Comparison of ENCODE assay signal across 17 cellular contexts in the genomic region with DNA sequence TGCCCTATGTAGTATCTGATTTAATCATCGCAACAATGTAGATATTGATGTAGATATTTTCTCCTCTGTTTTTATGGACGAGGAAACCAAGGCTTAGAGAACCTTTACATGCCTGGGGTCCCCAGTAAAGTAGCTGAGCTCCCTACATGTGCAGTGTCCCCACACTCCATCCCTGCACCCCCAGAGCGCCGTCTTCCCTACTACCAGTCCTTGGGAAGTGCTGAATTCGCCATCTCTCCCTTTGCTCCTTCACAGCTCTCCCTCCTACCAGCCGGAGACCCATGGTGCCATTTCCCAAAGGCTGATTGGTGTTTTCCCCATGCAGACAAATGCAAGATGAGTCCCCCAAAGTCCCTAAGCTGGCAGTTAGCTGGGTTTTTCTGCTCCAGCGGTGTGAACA.
A peak's percentile ranks its signal among the peaks of the same experiment; 100 is the strongest.
DNase-seq lines count a peak whose midpoint lies in the region; TF ChIP-seq lines count a peak whose summit lies in the region.
"Had no signal": no experiment of that assay in that cellular context is flagged by ENCODE, and none has a peak within 500 bp of the region (broad histone marks: within the 10 kb centered on the region; RNA-seq: fewer than 3 reads in every experiment).

No MANE protein-coding gene starts in this region.

- WGBS in endodermal cell (ENCODE audit: insufficient coverage in 1 of 2, insufficient read length in 1 of 2), 2 experiments, result 93 to 100% methylated on average over 6 to 7 of the region's 7 CpGs
- 98% methylated on average over 7 of the region's 7 CpGs for WGBS in suprapubic skin

- peaks cover 33% of the 10 kb centered on the region for H3K4me1 Mint-ChIP-seq in endodermal cell
- H3K4me1 Mint-ChIP-seq: CD4-positive, alpha-beta memory T cell had no signal

- no peaks in the 10 kb centered on the region for H3K9me3 ChIP-seq in endodermal cell (ENCODE audit: control insufficient read depth, low read length)
- H3K9me3 ChIP-seq in suprapubic skin, result no peaks in the 10 kb centered on the region
- H3K9me3 ChIP-seq: HAP-1 had no signal

- H3K9me3 Mint-ChIP-seq in endodermal cell, result no peaks in the 10 kb centered on the region
- H3K9me3 Mint-ChIP-seq: HFFc6 had no signal

- no peak overlapping the region for H3K27ac Mint-ChIP-seq in endodermal cell
- H3K27ac Mint-ChIP-seq: HFFc6 had no signal

- no peak for TF ChIP-seq POLR2A in suprapubic skin (IDR thresholded peaks at IDR 0.05)

- H3K4me3 Mint-ChIP-seq in endodermal cell, result no peak overlapping the region
- H3K4me3 Mint-ChIP-seq: CD4-positive, alpha-beta memory T cell; HFFc6 had no signal

- peak; percentile 39 for DNase-seq in activated effector memory CD4-positive, alpha-beta T cell treated with anti-CD3 and anti-CD28 coated beads, Interleukin-2, amount 50 U/mL, for 16 hours
- DNase-seq in activated effector memory CD4-positive, alpha-beta T cell treated with Interleukin-2 at 50 U/mL for 16 hours, result no peak
- DNase-seq in endodermal cell (peak; percentile 22), mesenteric fat pad (ENCODE audit: low spot score) (peak; percentile 22), suprapubic skin (ENCODE audit: low spot score in 2 of 2) (peak; percentile 17 to 60), iPS-NIHi11 (ENCODE audit: low spot score) (no peak)
- no peak for DNase-seq in stimulated activated CD8-positive, alpha-beta memory T cell treated with anti-CD3 and anti-CD28 coated beads, Interleukin-4, amount 100 ng/mL, for 48 hours
- DNase-seq: C1 segment of cervical spinal cord; Calu3; CD4-positive, alpha-beta memory T cell; COR-L47; DMS53; DMS79 treated with DMSO at 0.1 percent for 48 hours; GF-D8; GOT3; HFFc6 had no signal

- no peak for TF ChIP-seq CTCF in endodermal cell (conservative IDR thresholded peaks at IDR 0.05)
- no peak for TF ChIP-seq CTCF in suprapubic skin (IDR thresholded peaks at IDR 0.05)

- H3K27me3 ChIP-seq in endodermal cell (ENCODE audit: control insufficient read depth, insufficient read depth, low read length, poor library complexity, severe bottlenecking) (no peaks in the 10 kb centered on the region), suprapubic skin (no peaks in the 10 kb centered on the region)

- peaks cover 10% of the 10 kb centered on the region for H3K4me1 ChIP-seq in endodermal cell (ENCODE audit: control insufficient read depth, insufficient read depth, low read length)
- no peaks in the 10 kb centered on the region for H3K4me1 ChIP-seq in suprapubic skin
- H3K4me1 ChIP-seq: HAP-1 had no signal

- TF ChIP-seq EP300 in suprapubic skin (IDR thresholded peaks at IDR 0.05), result no peak

- H3K27me3 Mint-ChIP-seq in endodermal cell (ENCODE audit: insufficient read depth), result no peaks in the 10 kb centered on the region
- H3K27me3 Mint-ChIP-seq: CD4-positive, alpha-beta memory T cell had no signal

- H3K27ac ChIP-seq in endodermal cell (ENCODE audit: low read depth, low read length) (no peak overlapping the region), suprapubic skin (no peak overlapping the region)

- H3K4me3 ChIP-seq in endodermal cell (ENCODE audit: low read length) (no peak overlapping the region), suprapubic skin (no peak overlapping the region)
- H3K4me3 ChIP-seq: HAP-1 had no signal

- H3K36me3 ChIP-seq in endodermal cell (ENCODE audit: control insufficient read depth, insufficient read depth, low read length) (peaks cover 22% of the 10 kb centered on the region), suprapubic skin (peaks cover 45% of the 10 kb centered on the region)
- H3K36me3 ChIP-seq: HAP-1 had no signal

- peaks cover 17% of the 10 kb centered on the region for H3K36me3 Mint-ChIP-seq in endodermal cell (ENCODE audit: low read depth)

- H3K9ac ChIP-seq in endodermal cell (ENCODE audit: extremely low read depth, low read length, poor library complexity, severe bottlenecking), result no peak overlapping the region

Comparison
In these comparisons a context has a peak if more than half of its experiments do, and no peak if none do; other contexts are left out.
1. DNase-seq: peak in activated effector memory CD4-positive, alpha-beta T cell treated with anti-CD3 and anti-CD28 coated beads, Interleukin-2, amount 50 U/mL, for 16 hours (single experiment), endodermal cell (single experiment), mesenteric fat pad (single experiment) and suprapubic skin (2 of 2); none in activated effector memory CD4-positive, alpha-beta T cell treated with Interleukin-2 at 50 U/mL for 16 hours (single experiment), iPS-NIHi11 (single experiment) and stimulated activated CD8-positive, alpha-beta memory T cell treated with anti-CD3 and anti-CD28 coated beads, Interleukin-4, amount 100 ng/mL, for 48 hours (single experiment).